14 cellular contexts compared by ENCODE assay signal in genomic region chr6:4849214-4849613, GRCh38.
"Had no signal": no experiment of that assay in that cellular context is flagged by ENCODE, and none has a peak within 500 bp of the region (broad histone marks: within the 10 kb centered on the region; RNA-seq: fewer than 3 reads in every experiment).

No MANE protein-coding gene starts in this region.

- H3K9me3 Mint-ChIP-seq: activated CD4-positive, alpha-beta T cell treated with anti-CD3 and anti-CD28 coated beads, Interleukin-2, amount 10 ng/mL, durations not matched to agents 24 days and 14 days; activated T-helper 2 cell treated with anti-CD3 and anti-CD28 coated beads, Interferon-gamma antibody, Interleukin-2, Interleukin-4, amounts not matched to agents 10 μg/mL and 5 μg/mL and 100 μg/mL, durations not matched to agents 14 hours and 24 hours and 36 hours had no signal

- H3K27me3 Mint-ChIP-seq: activated CD4-positive, alpha-beta T cell treated with anti-CD3 and anti-CD28 coated beads, Interleukin-2, amount 10 ng/mL, durations not matched to agents 24 days and 14 days; activated CD8-positive, alpha-beta T cell treated with anti-CD3 and anti-CD28 coated beads for 36 hours; stimulated activated naive CD8-positive, alpha-beta T cell treated with anti-CD3 and anti-CD28 coated beads, Interleukin-15, Interleukin-2, amounts not matched to agents 100 ng/mL and 50 ng/mL, for 24 hours had no signal

- ATAC-seq: activated CD8-positive, alpha-beta T cell treated with anti-CD3 and anti-CD28 coated beads for 36 hours had no signal

- H3K27ac Mint-ChIP-seq: activated CD4-positive, alpha-beta T cell treated with anti-CD3 and anti-CD28 coated beads, Interleukin-2, amount 10 ng/mL, durations not matched to agents 24 days and 14 days; activated CD8-positive, alpha-beta T cell treated with anti-CD3 and anti-CD28 coated beads for 36 hours; activated T-helper 2 cell treated with anti-CD3 and anti-CD28 coated beads, Interferon-gamma antibody, Interleukin-2, Interleukin-4, amounts not matched to agents 10 μg/mL and 5 μg/mL and 100 μg/mL, durations not matched to agents 14 hours and 24 hours and 36 hours; stimulated activated naive CD8-positive, alpha-beta T cell treated with anti-CD3 and anti-CD28 coated beads, Interleukin-15, Interleukin-2, amounts not matched to agents 100 ng/mL and 50 ng/mL, for 24 hours; T-helper 2 cell treated with Interferon-gamma antibody and Interleukin-4, amounts not matched to agents 5 μg/mL and 100 μg/mL, for 36 hours had no signal

- DNase-seq: activated CD4-positive, alpha-beta T cell treated with anti-CD3 and anti-CD28 coated beads, Interleukin-2, amount 10 ng/mL, durations not matched to agents 24 days and 14 days; activated naive CD4-positive, alpha-beta T cell treated with Interleukin-2 at 50 U/mL for 16 hours; activated T-cell treated with anti-CD3 and anti-CD28 coated beads, Interleukin-2, amount 50 U/mL, for 1 hour; effector memory CD4-positive, alpha-beta T cell; foreskin fibroblast; kidney; ovary; right lobe of liver; stimulated activated CD4-positive, alpha-beta T cell treated with anti-CD3 and anti-CD28 coated beads, Interleukin-15, amount 100 ng/mL, for 24 hours; stimulated activated CD4-positive, alpha-beta T cell treated with anti-CD3 and anti-CD28 coated beads, Interleukin-2, amount 100 ng/mL, for 48 hours had no signal

- H3K4me3 Mint-ChIP-seq: activated CD4-positive, alpha-beta T cell treated with anti-CD3 and anti-CD28 coated beads, Interleukin-2, amount 10 ng/mL, durations not matched to agents 24 days and 14 days; activated CD8-positive, alpha-beta T cell treated with anti-CD3 and anti-CD28 coated beads for 36 hours; stimulated activated naive CD8-positive, alpha-beta T cell treated with anti-CD3 and anti-CD28 coated beads, Interleukin-15, Interleukin-2, amounts not matched to agents 100 ng/mL and 50 ng/mL, for 24 hours; T-helper 2 cell treated with Interferon-gamma antibody and Interleukin-4, amounts not matched to agents 5 μg/mL and 100 μg/mL, for 36 hours had no signal
